Comparison of ENCODE assay signal across 24 cellular contexts in the genomic region with DNA sequence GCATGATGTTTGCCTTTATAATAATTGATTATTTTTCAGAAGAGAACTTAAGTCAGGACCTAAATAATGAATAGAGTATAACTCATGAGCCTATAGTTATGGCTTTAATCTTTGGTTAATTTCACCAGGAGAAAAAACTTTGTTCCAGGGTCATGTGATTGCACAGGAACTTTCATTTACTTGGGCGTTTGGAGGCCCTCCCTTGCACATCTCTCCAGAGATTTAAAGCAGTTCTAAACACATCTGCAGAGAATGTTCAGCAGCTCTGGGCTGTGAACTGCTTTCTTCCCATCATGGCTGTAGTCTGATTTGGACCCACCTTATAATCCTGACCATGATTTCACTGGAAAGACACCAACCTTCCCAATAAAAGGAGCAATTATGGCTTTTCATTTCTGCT.
DNase-seq lines count a peak whose midpoint lies in the region; ATAC-seq and TF ChIP-seq lines count a peak whose summit lies in the region.
"Had no signal": no experiment of that assay in that cellular context is flagged by ENCODE, and none has a peak within 500 bp of the region (broad histone marks: within the 10 kb centered on the region; RNA-seq: fewer than 3 reads in every experiment).

No MANE protein-coding gene starts in this region.

- H4K91ac ChIP-seq in mesenchymal stem cell (ENCODE audit: low read length) (no peak overlapping the region), trophoblast cell (ENCODE audit: low read depth, low read length) (no peak overlapping the region)

- WGBS in mesenchymal stem cell: 0% methylated on average over 1 of the region's 1 CpG
- 1 to 3% methylated on average over 1 of the region's 1 CpG for WGBS in aorta, 2 donors
- no CpG with 5 or more reads among the region's 1 CpG for WGBS in trophoblast cell (ENCODE audit: extremely low coverage, insufficient coverage, insufficient read length)

- H4K12ac ChIP-seq in trophoblast cell (ENCODE audit: low read depth, low read length): no peak overlapping the region

- H3K79me1 ChIP-seq in mesenchymal stem cell (replicated peaks; ENCODE audit: low read length, poor library complexity, severe bottlenecking) (no peaks in the 10 kb centered on the region), trophoblast cell (ENCODE audit: low read length) (no peaks in the 10 kb centered on the region)

- no peak overlapping the region for H3K4me3 Mint-ChIP-seq in CD14-positive monocyte
- H3K4me3 Mint-ChIP-seq: activated naive CD8-positive, alpha-beta T cell treated with anti-CD3 and anti-CD28 coated beads for 36 hours; activated T-helper 1 cell treated with anti-CD3 and anti-CD28 coated beads, Interleukin-12 subunit alpha, Interleukin-12 subunit beta, Interleukin-2, Interleukin-4 antibody, amounts not matched to agents 30 ng/mL and 10 ng/mL and 1 ng/mL, durations not matched to agents 14 hours and 24 hours and 36 hours; IgD-negative memory B cell; immature natural killer cell; naive B cell; stimulated activated naive CD8-positive, alpha-beta T cell treated with anti-CD3 and anti-CD28 coated beads, Interleukin-15, amount 100 ng/mL, for 72 hours had no signal

- H3K9ac ChIP-seq in mesenchymal stem cell (ENCODE audit: low read length) (peak overlapping the region; percentile 23), trophoblast cell (ENCODE audit: low read length) (no peak overlapping the region)

- H3K9me3 ChIP-seq in mesenchymal stem cell (ENCODE audit: control insufficient read depth, low read length) (no peaks in the 10 kb centered on the region), aorta (ENCODE audit: control insufficient read depth, low read length) (no peaks in the 10 kb centered on the region), trophoblast cell (ENCODE audit: insufficient read depth, low read depth, low read length) (no peaks in the 10 kb centered on the region)
- H3K9me3 ChIP-seq: breast epithelium, MG63 had no signal

- peaks cover 0 to 3% (median 2%) of the 10 kb centered on the region in 3 donors for H3K27me3 Mint-ChIP-seq in CD14-positive monocyte (ENCODE audit: low read depth in 3 of 3)
- H3K27me3 Mint-ChIP-seq: naive B cell; stimulated activated naive CD8-positive, alpha-beta T cell treated with anti-CD3 and anti-CD28 coated beads, Interleukin-15, amount 100 ng/mL, for 72 hours had no signal

- H3K4ac ChIP-seq in mesenchymal stem cell (ENCODE audit: low read depth in 1 of 2, low read length in 2 of 2) (no peak overlapping the region), trophoblast cell (ENCODE audit: low read depth, low read length) (no peak overlapping the region)

- no peaks in the 10 kb centered on the region for H3K4me1 Mint-ChIP-seq in CD14-positive monocyte
- H3K4me1 Mint-ChIP-seq: activated naive CD8-positive, alpha-beta T cell treated with anti-CD3 and anti-CD28 coated beads for 36 hours; IgD-negative memory B cell; immature natural killer cell; naive B cell; stimulated activated naive CD8-positive, alpha-beta T cell treated with anti-CD3 and anti-CD28 coated beads, Interleukin-15, amount 100 ng/mL, for 72 hours had no signal

- H3K4me3 ChIP-seq in mesenchymal stem cell (ENCODE audit: insufficient read depth in 1 of 2, low read depth in 1 of 2, low read length in 2 of 2) (peak overlapping the region in 1 of 2 experiments; percentile 3), aorta (ENCODE audit: low read length in 2 of 2) (no peak overlapping the region), trophoblast cell (ENCODE audit: low read depth, low read length) (no peak overlapping the region)
- H3K4me3 ChIP-seq: breast epithelium, dorsolateral prefrontal cortex, lung, MG63, skin epidermis had no signal

- no peak for TF ChIP-seq CTCF in CD14-positive monocyte (IDR thresholded peaks at IDR 0.05)

- no peaks in the 10 kb centered on the region for H3K79me2 ChIP-seq in trophoblast cell (ENCODE audit: control insufficient read depth, insufficient read depth, low read length, poor library complexity)

- H2AFZ ChIP-seq in mesenchymal stem cell (ENCODE audit: low read depth, low read length): no peak overlapping the region
- no peak overlapping the region for H2AFZ ChIP-seq in trophoblast cell (ENCODE audit: insufficient read depth, low read length, poor library complexity)

- H4K8ac ChIP-seq in mesenchymal stem cell (ENCODE audit: low read length) (no peak overlapping the region), trophoblast cell (ENCODE audit: low read depth, low read length) (no peak overlapping the region)

- DNase-seq in Right ventricle myocardium superior (no peak), cardiac septum (ENCODE audit: low spot score) (no peak), fibroblast of peridontal ligament (ENCODE audit: extremely low read depth) (peak; percentile 80), mesenchymal stem cell (peak; percentile 61), aorta (no peak), SIG-M5 treated with dmso at 0.1 percent for 504 hours (lab: John Stamatoyannopoulos, UW; ENCODE audit: unreplicated experiment) (no peak), CD14-positive monocyte (ENCODE audit: low spot score) (no peak), trophoblast cell (no peak)
- DNase-seq: activated naive CD8-positive, alpha-beta T cell treated with anti-CD3 and anti-CD28 coated beads for 36 hours; DMS 273 treated with DMSO at 0.1 percent for 48 hours; dorsolateral prefrontal cortex; immature natural killer cell; MG63; naive B cell; NCI-H146; stimulated activated CD4-positive, alpha-beta T cell treated with anti-CD3 and anti-CD28 coated beads, Interleukin-4, amount 100 ng/mL, for 1 hour; stimulated activated naive CD8-positive, alpha-beta T cell treated with anti-CD3 and anti-CD28 coated beads, Interleukin-15, amount 100 ng/mL, for 72 hours had no signal

- no peak overlapping the region for H3K27ac Mint-ChIP-seq in CD14-positive monocyte
- H3K27ac Mint-ChIP-seq: activated naive CD8-positive, alpha-beta T cell treated with anti-CD3 and anti-CD28 coated beads for 36 hours; activated T-helper 1 cell treated with anti-CD3 and anti-CD28 coated beads, Interleukin-12 subunit alpha, Interleukin-12 subunit beta, Interleukin-2, Interleukin-4 antibody, amounts not matched to agents 30 ng/mL and 10 ng/mL and 1 ng/mL, durations not matched to agents 14 hours and 24 hours and 36 hours; IgD-negative memory B cell; immature natural killer cell; naive B cell; stimulated activated naive CD8-positive, alpha-beta T cell treated with anti-CD3 and anti-CD28 coated beads, Interleukin-15, amount 100 ng/mL, for 72 hours had no signal

- peaks cover 0 to 7% of the 10 kb centered on the region in 2 experiments for H3K36me3 ChIP-seq in mesenchymal stem cell (ENCODE audit: control insufficient read depth in 1 of 2, insufficient read depth in 2 of 2, low read depth in 1 of 2, low read length in 2 of 2)
- H3K36me3 ChIP-seq in aorta (ENCODE audit: control insufficient read depth in 1 of 2, insufficient read depth in 2 of 2, low read length in 1 of 2): peaks cover 0 to 1% of the 10 kb centered on the region in 2 donors
- H3K36me3 ChIP-seq in trophoblast cell (ENCODE audit: control insufficient read depth in 1 of 2, insufficient read depth in 2 of 2, low read length in 2 of 2): no peaks in the 10 kb centered on the region
- H3K36me3 ChIP-seq: breast epithelium had no signal

- no peak overlapping the region for H3K4me2 ChIP-seq in mesenchymal stem cell (ENCODE audit: low read length, poor library complexity, severe bottlenecking)
- no peak overlapping the region for H3K4me2 ChIP-seq in trophoblast cell (ENCODE audit: low read length)

- intact Hi-C loops in Right ventricle myocardium superior (cut with DNase I) (no loop called here), cardiac septum (cut with DNase I) (no loop called here), aorta (cut with DNase I) (no loop called here), CD14-positive monocyte (cut with micrococcal nuclease) (no loop called here)

- no peak overlapping the region for H3K18ac ChIP-seq in mesenchymal stem cell (ENCODE audit: low read depth in 1 of 2, low read length in 2 of 2)
- H3K18ac ChIP-seq in trophoblast cell (ENCODE audit: low read length): no peak overlapping the region

- no peak overlapping the region for H2BK120ac ChIP-seq in mesenchymal stem cell (ENCODE audit: low read depth, low read length)
- no peak overlapping the region for H2BK120ac ChIP-seq in trophoblast cell (ENCODE audit: insufficient read depth, low read length, poor library complexity)

- ATAC-seq in Right ventricle myocardium superior (ENCODE audit: poor library complexity): peak; percentile 82
- ATAC-seq in aorta (ENCODE audit: low FRiP score): peak; percentile 60
- ATAC-seq: Panc1; stimulated activated naive CD8-positive, alpha-beta T cell treated with anti-CD3 and anti-CD28 coated beads, Interleukin-15, amount 100 ng/mL, for 72 hours had no signal

- peaks cover 0 to 4% (median 2%) of the 10 kb centered on the region in 7 donors for H3K9me3 Mint-ChIP-seq in CD14-positive monocyte
- H3K9me3 Mint-ChIP-seq: activated naive CD8-positive, alpha-beta T cell treated with anti-CD3 and anti-CD28 coated beads for 36 hours; activated T-helper 1 cell treated with anti-CD3 and anti-CD28 coated beads, Interleukin-12 subunit alpha, Interleukin-12 subunit beta, Interleukin-2, Interleukin-4 antibody, amounts not matched to agents 30 ng/mL and 10 ng/mL and 1 ng/mL, durations not matched to agents 14 hours and 24 hours and 36 hours; immature natural killer cell; stimulated activated naive CD8-positive, alpha-beta T cell treated with anti-CD3 and anti-CD28 coated beads, Interleukin-15, amount 100 ng/mL, for 72 hours had no signal

- H2AK5ac ChIP-seq in mesenchymal stem cell (ENCODE audit: low read length, severe bottlenecking) (no peak overlapping the region), trophoblast cell (ENCODE audit: low read length) (no peak overlapping the region)

- no peak overlapping the region for H2BK12ac ChIP-seq in mesenchymal stem cell (ENCODE audit: low read length in 2 of 2)
- H2BK12ac ChIP-seq in trophoblast cell (ENCODE audit: low read length): no peak overlapping the region

- H2BK5ac ChIP-seq in mesenchymal stem cell (ENCODE audit: low read depth, low read length, poor library complexity, severe bottlenecking): no peak overlapping the region
- H2BK5ac ChIP-seq in trophoblast cell (ENCODE audit: low read depth, low read length, poor library complexity): no peak overlapping the region

- H3K27ac ChIP-seq in mesenchymal stem cell (ENCODE audit: low read length, poor library complexity, severe bottlenecking): no peak overlapping the region
- H3K27ac ChIP-seq in aorta (ENCODE audit: low read depth in 1 of 2, low read length in 2 of 2): no peak overlapping the region
- no peak overlapping the region for H3K27ac ChIP-seq in trophoblast cell (ENCODE audit: low read depth, low read length)
- H3K27ac ChIP-seq: breast epithelium, dorsolateral prefrontal cortex, HL-60, skin epidermis had no signal

- H2BK15ac ChIP-seq in mesenchymal stem cell (ENCODE audit: low read depth, poor library complexity, severe bottlenecking): no peak overlapping the region

- H3K27me3 ChIP-seq in mesenchymal stem cell (ENCODE audit: control insufficient read depth in 1 of 2, insufficient read depth in 1 of 2, low read length in 2 of 2) (no peaks in the 10 kb centered on the region), aorta (ENCODE audit: control insufficient read depth in 1 of 2, insufficient read depth in 2 of 2, low read length in 1 of 2) (no peaks in the 10 kb centered on the region), trophoblast cell (ENCODE audit: insufficient read depth, low read length) (no peaks in the 10 kb centered on the region)
- H3K27me3 ChIP-seq: breast epithelium, dorsolateral prefrontal cortex, MG63 had no signal

- H3K23ac ChIP-seq in mesenchymal stem cell (ENCODE audit: low read length in 2 of 2) (no peak overlapping the region), trophoblast cell (ENCODE audit: low read length) (no peak overlapping the region)

- H3K14ac ChIP-seq in mesenchymal stem cell (ENCODE audit: low read length in 2 of 2) (no peak overlapping the region), trophoblast cell (ENCODE audit: low read length) (no peak overlapping the region)

- no peaks in the 10 kb centered on the region for H3K4me1 ChIP-seq in mesenchymal stem cell (ENCODE audit: control insufficient read depth, insufficient read depth, low read depth, low read length)
- H3K4me1 ChIP-seq in aorta (ENCODE audit: control insufficient read depth in 1 of 2, insufficient read depth in 2 of 2, low read length in 2 of 2): no peaks in the 10 kb centered on the region
- H3K4me1 ChIP-seq in trophoblast cell (ENCODE audit: control insufficient read depth in 1 of 2, insufficient read depth in 2 of 2, low read length in 2 of 2): no peaks in the 10 kb centered on the region
- H3K4me1 ChIP-seq: breast epithelium had no signal

- peaks cover 0 to 4% of the 10 kb centered on the region in 2 donors for H3K36me3 Mint-ChIP-seq in CD14-positive monocyte
- H3K36me3 Mint-ChIP-seq: activated naive CD8-positive, alpha-beta T cell treated with anti-CD3 and anti-CD28 coated beads for 36 hours; IgD-negative memory B cell; immature natural killer cell; naive B cell had no signal

Comparison
In these comparisons a context has a peak if more than half of its experiments do, and no peak if none do; other contexts are left out.
1. DNase-seq: peak in fibroblast of peridontal ligament (single experiment) and mesenchymal stem cell (single experiment); none in Right ventricle myocardium superior (single experiment), cardiac septum (single experiment), aorta (0 of 2), SIG-M5 treated with dmso at 0.1 percent for 504 hours (single experiment), CD14-positive monocyte (single experiment) and trophoblast cell (0 of 2).